Comparison of ENCODE assay signal across 20 cellular contexts in genomic region chr10:131174211-131174565, GRCh38.
"Had no signal": no experiment of that assay in that cellular context is flagged by ENCODE, and none has a peak within 500 bp of the region (broad histone marks: within the 10 kb centered on the region; RNA-seq: fewer than 3 reads in every experiment).

No MANE protein-coding gene starts in this region.

- H3K4me1 ChIP-seq: gastrocnemius medialis, right lobe of liver had no signal

- H3K9me3 ChIP-seq: gastrocnemius medialis, pancreas, right lobe of liver, vagina had no signal

- H3K4me2 ChIP-seq: smooth muscle cell had no signal

- H3K27me3 ChIP-seq: pancreas, right lobe of liver, vagina had no signal

- DNase-seq: activated CD4-positive, alpha-beta T cell treated with anti-CD3 and anti-CD28 coated beads for 1 hour; activated CD4-positive, alpha-beta T cell treated with anti-CD3 and anti-CD28 coated beads, Interleukin-2, amount 50 U/mL, for 4 hours; activated CD8-positive, alpha-beta memory T cell treated with anti-CD3 and anti-CD28 coated beads, Interleukin-2, amount 50 U/mL, for 48 hours; activated naive CD4-positive, alpha-beta T cell treated with anti-CD3 and anti-CD28 coated beads, Interleukin-2, amount 50 U/mL, for 16 hours; activated naive CD8-positive, alpha-beta T cell treated with anti-CD3 and anti-CD28 coated beads, Interleukin-2, amount 50 U/mL, for 24 hours; activated T-cell treated with anti-CD3 and anti-CD28 coated beads, Interleukin-2, amount 50 U/mL, for 4 hours; effector CD4-positive, alpha-beta T cell; gastrocnemius medialis; hippocampal formation; left ventricle myocardium superior; stimulated activated CD4-positive, alpha-beta T cell treated with anti-CD3 and anti-CD28 coated beads, Interleukin-2, amount 100 ng/mL, for 48 hours; stimulated activated naive B cell treated with anti-CD40 and anti-IgM and Interleukin-4, amounts not matched to agents 10 μg/mL and 1 μg/mL and 100 μg/mL, for 72 hours; T-helper 1 cell; trophoblast cell had no signal

- H3K4me3 ChIP-seq: gastrocnemius medialis, pancreas, right lobe of liver, smooth muscle cell, vagina had no signal

- ATAC-seq: activated naive CD8-positive, alpha-beta T cell treated with anti-CD3 and anti-CD28 coated beads, Interleukin-2, amount 50 U/mL, for 24 hours; activated T-cell treated with anti-CD3 and anti-CD28 coated beads, Interleukin-2, amount 50 U/mL, for 4 hours; gastrocnemius medialis; left ventricle myocardium superior; natural killer cell treated with Interleukin-12 subunit alpha and Interleukin-12 subunit beta and Interleukin-15 and Interleukin-18, amount 100 ng/mL, for 72 hours; pancreas; right lobe of liver; stimulated activated naive B cell treated with anti-CD40 and anti-IgM and Interleukin-4, amounts not matched to agents 10 μg/mL and 1 μg/mL and 100 μg/mL, for 72 hours had no signal

- H3K27ac ChIP-seq: gastrocnemius medialis, pancreas, right lobe of liver, vagina had no signal

- H3K36me3 ChIP-seq: gastrocnemius medialis, pancreas, right lobe of liver, vagina had no signal

- FAIRE-seq: pancreas, TTC549 had no signal
